In genomic region chr6:159400806-159401205, GRCh38 we compare ENCODE assay signal across 24 cellular contexts.
"Had no signal": no experiment of that assay in that cellular context is flagged by ENCODE, and none has a peak within 500 bp of the region (broad histone marks: within the 10 kb centered on the region; RNA-seq: fewer than 3 reads in every experiment).

No MANE protein-coding gene starts in this region.

- H3K36me3 ChIP-seq: colonic mucosa, heart left ventricle, left ventricle myocardium inferior, lower lobe of right lung, prostate gland, right lobe of liver, transverse colon had no signal

- H3K9me3 ChIP-seq: colonic mucosa, heart left ventricle, left ventricle myocardium inferior, lower lobe of right lung, prostate gland, right lobe of liver, testis, transverse colon had no signal

- H3K27me3 ChIP-seq: colonic mucosa, right lobe of liver, testis, transverse colon had no signal

- H3K4me1 ChIP-seq: colonic mucosa, left ventricle myocardium inferior, lower lobe of right lung, parathyroid adenoma, prostate gland, right lobe of liver, testis, transverse colon had no signal

- H2AFZ ChIP-seq: parathyroid adenoma had no signal

- DNase-seq: colonic mucosa; dermis blood vessel endothelial cell; erythroblast; foreskin melanocyte; heart left ventricle; hippocampal formation; islet precursor cell; left cardiac atrium; left ventricle myocardium inferior; lower lobe of right lung; mesenchymal stem cell; midbrain; retina; right lobe of liver; stimulated activated CD4-positive, alpha-beta T cell treated with anti-CD3 and anti-CD28 coated beads, Interleukin-2, amount 100 ng/mL, for 24 hours; stimulated activated CD4-positive, alpha-beta T cell treated with anti-CD3 and anti-CD28 coated beads, Interleukin-4, amount 100 ng/mL, for 4 hours; stimulated activated naive B cell treated with anti-CD40 and anti-IgM and Interleukin-4, amounts not matched to agents 10 μg/mL and 1 μg/mL and 100 μg/mL, for 72 hours; stimulated activated naive CD8-positive, alpha-beta T cell treated with anti-CD3 and anti-CD28 coated beads, Interleukin-15, amount 100 ng/mL, for 72 hours; testis; transverse colon had no signal

- H3K27ac ChIP-seq: colonic mucosa, left ventricle myocardium inferior, lower lobe of right lung, parathyroid adenoma, prostate gland, right lobe of liver, skin epidermis, testis, transverse colon had no signal

- ATAC-seq: heart left ventricle; left cardiac atrium; lower lobe of right lung; natural killer cell treated with Interleukin-12 subunit alpha and Interleukin-12 subunit beta and Interleukin-15 and Interleukin-18, amount 100 ng/mL, for 72 hours; right lobe of liver; stimulated activated naive B cell treated with anti-CD40 and anti-IgM and Interleukin-4, amounts not matched to agents 10 μg/mL and 1 μg/mL and 100 μg/mL, for 72 hours; stimulated activated naive CD8-positive, alpha-beta T cell treated with anti-CD3 and anti-CD28 coated beads, Interleukin-15, amount 100 ng/mL, for 72 hours had no signal

- H3K4me3 ChIP-seq: colonic mucosa, heart left ventricle, left ventricle myocardium inferior, lower lobe of right lung, prostate gland, right lobe of liver, skin epidermis, testis, transverse colon had no signal

- H3K9ac ChIP-seq: parathyroid adenoma had no signal
